1 cellular context compared by ENCODE assay signal in genomic region chr1:186183970-186184628, GRCh38.
TF ChIP-seq lines count a peak whose summit lies in the region.

No MANE protein-coding gene starts in this region.

TF ChIP-seq in GM23338, 12 proteins besides CTCF, POLR2A, EP300 and RAD21 (continued from another document):
- TF ChIP-seq REST (IDR thresholded peaks at IDR 0.05; ENCODE audit: unreplicated experiment) (no peak), EZH2 (IDR thresholded peaks at IDR 0.05; ENCODE audit: low read depth, unreplicated experiment) (no peak), JUNB (IDR thresholded peaks at IDR 0.05; ENCODE audit: unreplicated experiment) (no peak)
